In the genomic region with DNA sequence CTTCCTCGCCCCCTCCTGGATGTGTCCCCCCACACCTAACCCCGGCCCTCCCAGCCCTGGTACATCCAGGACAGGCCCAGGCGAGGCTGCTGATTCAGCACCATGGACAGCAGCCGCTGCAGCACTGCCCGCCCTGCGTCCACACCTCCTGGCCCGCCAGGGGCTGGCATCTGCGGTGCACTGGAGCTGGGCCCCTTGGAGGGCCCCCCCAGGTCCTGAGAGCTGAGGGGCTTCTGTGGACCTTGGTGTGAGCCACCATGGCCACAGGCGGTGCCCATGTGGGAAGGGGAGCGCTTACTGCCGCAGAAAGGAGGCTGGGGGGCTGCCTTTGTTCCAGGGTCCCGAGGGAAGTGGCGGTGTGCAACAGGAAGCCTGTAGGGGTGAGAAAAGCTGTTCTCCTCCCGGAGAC, we compare ENCODE assay signal across 8 cellular contexts. TPM values are rescaled to one million over a fixed set of nuclear protein-coding genes. Genes with fewer than 3 reads are reported as not detected.
DNase-seq lines count a peak whose midpoint lies in the region; ATAC-seq, FAIRE-seq and TF ChIP-seq lines count a peak whose summit lies in the region.

No MANE protein-coding gene starts in this region.

- no peak for FAIRE-seq in GM12892 (lab: Jason Lieb, UNC)

- H3K9ac ChIP-seq in SK-N-SH (no peak overlapping the region), adipocyte (ENCODE audit: low read length) (no peak overlapping the region)

- DNase-seq in GM12892 (ENCODE audit: insufficient read length) (peak; percentile 57), SK-N-SH (no peak), adipocyte (ENCODE audit: low read depth) (peak; percentile 81), left lung (peak in 1 of 2 donors; percentile 46)
- peak; percentile 53 for DNase-seq in stimulated activated naive CD8-positive, alpha-beta T cell treated with anti-CD3 and anti-CD28 coated beads, Interleukin-15, Interleukin-2, amounts not matched to agents 100 U/mL and 50 U/mL, for 24 hours

- H3K36me3 ChIP-seq in SK-N-SH (replicated peaks in 1 of 2; ENCODE audit: control insufficient read depth in 1 of 2, insufficient read depth in 2 of 2, low read length in 1 of 2) (no peaks in the 10 kb centered on the region), adipocyte (ENCODE audit: control insufficient read depth, insufficient read depth, low read length, severe bottlenecking) (no peaks in the 10 kb centered on the region), left lung (no peaks in the 10 kb centered on the region)

- H3K79me2 ChIP-seq in SK-N-SH (ENCODE audit: insufficient read depth) = no peaks in the 10 kb centered on the region

- intact Hi-C loops in left lung (cut with DNase I) = no loop called here

- CTCF ChIA-PET in SK-N-SH (lab: Yijun Ruan, JAX) = interaction anchor here (0.7 to 2.0 kb wide), 3 partner anchors 45 to 83 kb away, joined by 3 to 8 read pairs (median 4); no protein-coding TSS in a partner anchor

- H3K4me1 ChIP-seq in SK-N-SH (ENCODE audit: control insufficient read depth in 1 of 2, insufficient read depth in 2 of 2, low read depth in 1 of 2, low read length in 1 of 2) = no peaks in the 10 kb centered on the region; a peak in 1 of 4 replicates
- no peaks in the 10 kb centered on the region for H3K4me1 ChIP-seq in adipocyte (ENCODE audit: control insufficient read depth, insufficient read depth, low read length)
- no peaks in the 10 kb centered on the region for H3K4me1 ChIP-seq in left lung

- H3K27ac ChIP-seq in SK-N-SH (ENCODE audit: low read depth in 2 of 2, low read length in 1 of 2) (no peak overlapping the region), left lung (no peak overlapping the region)

- POLR2A ChIA-PET in SK-N-SH (lab: Yijun Ruan, JAX) = no interaction called here

- peaks cover 36% of the 10 kb centered on the region for H3K27me3 ChIP-seq in SK-N-SH (ENCODE audit: insufficient read depth)
- H3K27me3 ChIP-seq in adipocyte (replicated peaks; ENCODE audit: control insufficient read depth, insufficient read depth, low read length) = peaks cover 4% of the 10 kb centered on the region
- peaks cover 0 to 52% of the 10 kb centered on the region in 2 donors for H3K27me3 ChIP-seq in left lung

- H2AFZ ChIP-seq in SK-N-SH (ENCODE audit: low read depth) = no peak overlapping the region

- H3K9me3 ChIP-seq in SK-N-SH (no peaks in the 10 kb centered on the region), adipocyte (ENCODE audit: control insufficient read depth, low read length) (no peaks in the 10 kb centered on the region), left lung (no peaks in the 10 kb centered on the region)

- H3K4me3 ChIP-seq in SK-N-SH (ENCODE audit: low read depth in 2 of 2, low read length in 1 of 2) (no peak overlapping the region), adipocyte (ENCODE audit: low read length) (no peak overlapping the region), left lung (no peak overlapping the region)

- TF ChIP-seq POLR2A in GM12892 (IDR thresholded peaks at IDR 0.05; ENCODE audit: low read depth, low read length) = no peak
- TF ChIP-seq POLR2A in GM18505 (IDR thresholded peaks at IDR 0.05; ENCODE audit: borderline replicate concordance, extremely low read depth, insufficient read depth, insufficient read length) = no peak

- no peaks in the 10 kb centered on the region for H3F3A ChIP-seq in SK-N-SH (replicated peaks; ENCODE audit: insufficient read depth)

- TF ChIP-seq CTCF in SK-N-SH (IDR thresholded peaks at IDR 0.05) = no peak
- no peak for TF ChIP-seq CTCF in left lung (IDR thresholded peaks at IDR 0.05)

- TF ChIP-seq RAD21 in SK-N-SH (IDR thresholded peaks at IDR 0.05; ENCODE audit: low read length) = no peak

- ATAC-seq in left lung (peak; percentile 85), GM18505 (IDR thresholded peaks at IDR 0.05; ENCODE audit: unreplicated experiment) (no peak), GM21447 (IDR thresholded peaks at IDR 0.05; ENCODE audit: unreplicated experiment) (no peak), HG03521 (IDR thresholded peaks at IDR 0.05; ENCODE audit: unreplicated experiment) (no peak)
- ATAC-seq in stimulated activated naive CD8-positive, alpha-beta T cell treated with anti-CD3 and anti-CD28 coated beads, Interleukin-15, Interleukin-2, amounts not matched to agents 100 U/mL and 50 U/mL, for 24 hours = no peak

- H4K20me1 ChIP-seq in SK-N-SH (ENCODE audit: insufficient read depth) = peaks cover 6% of the 10 kb centered on the region; the same call in 1 of the 2 replicates

- H3K4me2 ChIP-seq in SK-N-SH = no peak overlapping the region

- no peaks in the 10 kb centered on the region for H3K9me2 ChIP-seq in SK-N-SH

- no peak for TF ChIP-seq EP300 in SK-N-SH (IDR thresholded peaks at IDR 0.05; ENCODE audit: borderline replicate concordance in 1 of 2, low read depth in 1 of 2, low read length in 1 of 2)

- WGBS in SK-N-SH (ENCODE audit: low lambda C conversion rate) = 23% methylated on average over 11 of the region's 14 CpGs

TF ChIP-seq in SK-N-SH, 30 proteins besides CTCF, POLR2A, EP300 and RAD21:
- TF ChIP-seq, protein P1, sequence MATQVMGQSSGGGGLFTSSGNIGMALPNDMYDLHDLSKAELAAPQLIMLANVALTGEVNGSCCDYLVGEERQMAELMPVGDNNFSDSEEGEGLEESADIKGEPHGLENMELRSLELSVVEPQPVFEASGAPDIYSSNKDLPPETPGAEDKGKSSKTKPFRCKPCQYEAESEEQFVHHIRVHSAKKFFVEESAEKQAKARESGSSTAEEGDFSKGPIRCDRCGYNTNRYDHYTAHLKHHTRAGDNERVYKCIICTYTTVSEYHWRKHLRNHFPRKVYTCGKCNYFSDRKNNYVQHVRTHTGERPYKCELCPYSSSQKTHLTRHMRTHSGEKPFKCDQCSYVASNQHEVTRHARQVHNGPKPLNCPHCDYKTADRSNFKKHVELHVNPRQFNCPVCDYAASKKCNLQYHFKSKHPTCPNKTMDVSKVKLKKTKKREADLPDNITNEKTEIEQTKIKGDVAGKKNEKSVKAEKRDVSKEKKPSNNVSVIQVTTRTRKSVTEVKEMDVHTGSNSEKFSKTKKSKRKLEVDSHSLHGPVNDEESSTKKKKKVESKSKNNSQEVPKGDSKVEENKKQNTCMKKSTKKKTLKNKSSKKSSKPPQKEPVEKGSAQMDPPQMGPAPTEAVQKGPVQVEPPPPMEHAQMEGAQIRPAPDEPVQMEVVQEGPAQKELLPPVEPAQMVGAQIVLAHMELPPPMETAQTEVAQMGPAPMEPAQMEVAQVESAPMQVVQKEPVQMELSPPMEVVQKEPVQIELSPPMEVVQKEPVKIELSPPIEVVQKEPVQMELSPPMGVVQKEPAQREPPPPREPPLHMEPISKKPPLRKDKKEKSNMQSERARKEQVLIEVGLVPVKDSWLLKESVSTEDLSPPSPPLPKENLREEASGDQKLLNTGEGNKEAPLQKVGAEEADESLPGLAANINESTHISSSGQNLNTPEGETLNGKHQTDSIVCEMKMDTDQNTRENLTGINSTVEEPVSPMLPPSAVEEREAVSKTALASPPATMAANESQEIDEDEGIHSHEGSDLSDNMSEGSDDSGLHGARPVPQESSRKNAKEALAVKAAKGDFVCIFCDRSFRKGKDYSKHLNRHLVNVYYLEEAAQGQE (IDR thresholded peaks at IDR 0.05; ENCODE audit: low read depth, low read length) = peak; percentile 97
- no peak for TF ChIP-seq GATA2 (CRISPR knock-in tag; IDR thresholded peaks at IDR 0.05)
TF ChIP-seq in SK-N-SH: peak in this region for 1.

RNA-seq across cellular contexts. Expression of gene CACNA1H, which starts 35.9 kb away (rescaled TPM):
- not detected for polyA plus RNA-seq in GM12892 (2012; ENCODE audit: missing spikeins)
- not detected in 2 replicates for polyA plus RNA-seq in SK-N-SH (2012; rRNA removed)
- not detected in 2 replicates for polyA plus RNA-seq in SK-N-SH (2012; cell fraction: cytosol; rRNA removed)
- not detected in 2 replicates for polyA plus RNA-seq in SK-N-SH (2012; cell fraction: nucleus; rRNA removed)
- 10 to 100 TPM in 1 of 2 donors, 1 to 10 TPM in 1; 7.0 to 14.0 TPM for total RNA-seq in left lung

RNA-seq across cellular contexts. Expression of gene TPSG1, which starts 36.3 kb away (rescaled TPM):
- polyA plus RNA-seq in GM12892 (2012; ENCODE audit: missing spikeins) = not detected
- not detected in 2 replicates for polyA plus RNA-seq in SK-N-SH (2012; rRNA removed)
- polyA plus RNA-seq in SK-N-SH (2012; cell fraction: cytosol; rRNA removed) = not detected in 2 replicates
- polyA plus RNA-seq in SK-N-SH (2012; cell fraction: nucleus; rRNA removed) = 0.05 TPM in 1 of 2 replicates, not detected in the other
- under 1 TPM in 1 of 2 donors, not detected in 1; 0.34 TPM for total RNA-seq in left lung

RNA-seq across cellular contexts. Expression of gene TPSB2, which starts 41.2 kb away (rescaled TPM):
- polyA plus RNA-seq in GM12892 (2012; ENCODE audit: missing spikeins) = not detected
- polyA plus RNA-seq in SK-N-SH (2012; rRNA removed) = not detected in 2 replicates
- polyA plus RNA-seq in SK-N-SH (2012; cell fraction: cytosol; rRNA removed) = not detected in 2 replicates
- not detected in 2 replicates for polyA plus RNA-seq in SK-N-SH (2012; cell fraction: nucleus; rRNA removed)
- total RNA-seq in left lung = 10 to 100 TPM in 1 of 2 donors, 1 to 10 TPM in 1; 3.0 to 55.5 TPM

RNA-seq across cellular contexts. Expression of gene TPSAB1, which starts 51.7 kb away (rescaled TPM):
- not detected for polyA plus RNA-seq in GM12892 (2012; ENCODE audit: missing spikeins)
- not detected in 2 replicates for polyA plus RNA-seq in SK-N-SH (2012; rRNA removed)
- not detected in 2 replicates for polyA plus RNA-seq in SK-N-SH (2012; cell fraction: cytosol; rRNA removed)
- 0.06 TPM in 1 of 2 replicates, not detected in the other for polyA plus RNA-seq in SK-N-SH (2012; cell fraction: nucleus; rRNA removed)
- 10 to 100 TPM; 35.1 to 51.0 TPM for total RNA-seq in left lung
